8 cellular contexts compared by ENCODE assay signal in genomic region chr10:73889014-73889413, GRCh38. TPM values are rescaled to one million over a fixed set of nuclear protein-coding genes. Genes with fewer than 3 reads are reported as not detected.
DNase-seq lines count a peak whose midpoint lies in the region; ATAC-seq and TF ChIP-seq lines count a peak whose summit lies in the region.

No MANE protein-coding gene starts in this region.

- H3K4me1 Mint-ChIP-seq in MCF 10A (ENCODE audit: insufficient read depth, unreplicated experiment), result peaks cover 70% of the 10 kb centered on the region

- BruUV-seq in MCF 10A (replicated peaks; lab: Mats Ljungman, UMichigan), result no TSS peak

- H3K9me3 Mint-ChIP-seq in MCF 10A (ENCODE audit: unreplicated experiment), result no peaks in the 10 kb centered on the region

- H3K4me3 ChIP-seq in muscle layer of colon (ENCODE audit: low read depth in 1 of 2, low read length in 2 of 2) (no peak overlapping the region), spleen (no peak overlapping the region)

- ATAC-seq in activated CD4-positive, CD25-positive, alpha-beta regulatory T cell treated with anti-CD3 and anti-CD28 coated beads, Interleukin-2, amount 50 U/mL, for 24 hours, result peak; percentile 77 to 79
- no peak for ATAC-seq in GM21515 (IDR thresholded peaks at IDR 0.05; ENCODE audit: unreplicated experiment)

- POLR2A ChIA-PET in MCF 10A (lab: Yijun Ruan, JAX) (interaction anchor here (0.7 to 12.9 kb wide), 17 partner anchors 10 to 778 kb away, joined by 3 to 361 read pairs (median 9); partner anchors contain the start of genes ADK, AP3M1, CHCHD1 and PLAU), GM10248 (lab: Yijun Ruan, JAX) (no interaction called here)

- CTCF ChIA-PET in MCF 10A (lab: Yijun Ruan, JAX) (interaction anchor here (0.6 to 21.1 kb wide), 8 partner anchors 10 to 192 kb away, joined by 3 to 658 read pairs (median 20); no protein-coding TSS in a partner anchor), GM10248 (lab: Yijun Ruan, JAX) (interaction anchor here (1.1 to 19.3 kb wide), 10 partner anchors 10 to 213 kb away, joined by 3 to 566 read pairs (median 47); partner anchors contain the start of gene PLAU)

- peak overlapping the region; percentile 58 for H3K4me3 Mint-ChIP-seq in MCF 10A (ENCODE audit: unreplicated experiment)

- H3K36me3 ChIP-seq in muscle layer of colon (ENCODE audit: insufficient read depth, low read length) (no peaks in the 10 kb centered on the region), spleen (no peaks in the 10 kb centered on the region)

- peak overlapping the region; percentile 50 for H3K27ac Mint-ChIP-seq in MCF 10A (ENCODE audit: low read depth, unreplicated experiment)

- H3K9me3 ChIP-seq in muscle layer of colon (ENCODE audit: low read length) (no peaks in the 10 kb centered on the region), spleen (no peaks in the 10 kb centered on the region)

- DNase-seq in activated CD4-positive, CD25-positive, alpha-beta regulatory T cell (lab: John Stamatoyannopoulos, UW), result no peak
- DNase-seq in NCI-H226 (peak; percentile 76), MCF 10A (ENCODE audit: unreplicated experiment) (peak; percentile 90), GM10248 (ENCODE audit: extremely low spot score) (no peak), spleen (no peak)

- intact Hi-C loops in MCF 10A (cut with micrococcal nuclease) (loop anchor here (1.0 to 5.0 kb wide), 3 partner anchors 18 to 148 kb away; no protein-coding TSS in a partner anchor), spleen (cut with DNase I; ENCODE audit: low total_unique reads) (loop anchor here (5.0 kb wide), 2 partner anchors 48 to 193 kb away; no protein-coding TSS in a partner anchor)

- WGBS in spleen, 5 donors, result 47 to 62% (median 52%) methylated on average over 6 to 7 of the region's 7 CpGs

- no peaks in the 10 kb centered on the region for H3K36me3 Mint-ChIP-seq in MCF 10A (ENCODE audit: insufficient read depth, unreplicated experiment)

- H3K27me3 ChIP-seq in muscle layer of colon (ENCODE audit: control insufficient read depth in 1 of 2, insufficient read depth in 2 of 2, low read length in 2 of 2) (no peaks in the 10 kb centered on the region), spleen (replicated peaks in 1 of 7) (no peaks in the 10 kb centered on the region)

- no peak for TF ChIP-seq CTCF in MCF 10A (IDR thresholded peaks at IDR 0.05; ENCODE audit: unreplicated experiment)
- no peak for TF ChIP-seq CTCF in GM10248 (IDR thresholded peaks at IDR 0.05; ENCODE audit: control extremely low read depth, extremely low read depth, low read depth, missing control alignments)
- no peak for TF ChIP-seq CTCF in spleen (IDR thresholded peaks at IDR 0.05 in 8 of 11, conservative IDR thresholded peaks at IDR 0.05 in 3 of 11)

- H3K27ac ChIP-seq in muscle layer of colon (ENCODE audit: low read depth, low read length) (peak overlapping the region; percentile 47), spleen (peak overlapping the region in 4 of 8 donors; percentile 38 to 68 (median 57))

- no peak for TF ChIP-seq POLR2A in spleen (IDR thresholded peaks at IDR 0.05)

- H3K9ac ChIP-seq in muscle layer of colon (ENCODE audit: low read length), result no peak overlapping the region

- H3K27me3 Mint-ChIP-seq in MCF 10A (ENCODE audit: insufficient read depth, unreplicated experiment), result no peaks in the 10 kb centered on the region

- H3K4me1 ChIP-seq in muscle layer of colon (ENCODE audit: insufficient read depth, low read length) (peaks cover 35% of the 10 kb centered on the region), spleen (peaks cover 3 to 35% (median 13%) of the 10 kb centered on the region in 6 donors)

RNA-seq across cellular contexts. Expression of gene CAMK2G, which starts 14.7 kb away (rescaled TPM):
- 10.9 and 13.7 TPM in 2 replicates for total RNA-seq in MCF 10A (2022)
- 10 to 100 TPM; 32.7 to 55.2 (median 45.8) TPM for total RNA-seq in spleen
- polyA plus RNA-seq in spleen, result 10 to 100 TPM; 10.4 to 18.0 (median 17.1) TPM

RNA-seq across cellular contexts. Expression of gene PLAU, which starts 21.9 kb away (rescaled TPM):
- total RNA-seq in MCF 10A (2022) (17.3 and 30.6 TPM in 2 replicates), spleen (10 to 100 TPM; 19.1 to 95.0 (median 40.7) TPM)
- polyA plus RNA-seq in spleen, result 10 to 100 TPM in 2 of 3 donors, 1 to 10 TPM in 1; 9.6 to 18.3 (median 16.8) TPM

Comparison
In these comparisons a context has a peak if more than half of its experiments do, and no peak if none do; other contexts are left out.
1. DNase-seq: peak in NCI-H226 (single experiment) and MCF 10A (single experiment); none in activated CD4-positive, CD25-positive, alpha-beta regulatory T cell (0 of 4), GM10248 (single experiment) and spleen (single experiment).